In genomic region chr11:16111690-16112089, GRCh38 we compare ENCODE assay signal across 20 cellular contexts.
DNase-seq lines count a peak whose midpoint lies in the region; ATAC-seq, FAIRE-seq and TF ChIP-seq lines count a peak whose summit lies in the region.
"Had no signal": no experiment of that assay in that cellular context is flagged by ENCODE, and none has a peak within 500 bp of the region (broad histone marks: within the 10 kb centered on the region; RNA-seq: fewer than 3 reads in every experiment).

No MANE protein-coding gene starts in this region.

- no peak overlapping the region for H2AK5ac ChIP-seq in H1 (ENCODE audit: low read depth, low read length)

- peaks cover 31% of the 10 kb centered on the region for H3K4me1 Mint-ChIP-seq in Caco-2 (ENCODE audit: low read depth, unreplicated experiment)
- H3K4me1 Mint-ChIP-seq: activated naive CD8-positive, alpha-beta T cell treated with anti-CD3 and anti-CD28 coated beads, Interleukin-2, amount 10 ng/mL, durations not matched to agents 7 days and 5 days; naive B cell had no signal

- H3K79me2 ChIP-seq in H1 (ENCODE audit: control insufficient read depth in 1 of 2, insufficient read depth in 2 of 2, low read length in 2 of 2) = no peaks in the 10 kb centered on the region

- POLR2A ChIA-PET in H1 (lab: Charles Lee; ENCODE audit: partially characterized antibody) (no interaction called here), Caco-2 (lab: Charles Lee) (no interaction called here)

- CTCF ChIA-PET in H1 (lab: Charles Lee; ENCODE audit: partially characterized antibody) = interaction anchor here (0.9 to 1.6 kb wide), 2 partner anchors 11 to 285 kb away, joined by 3 read pairs; no protein-coding TSS in a partner anchor
- CTCF ChIA-PET in Caco-2 (lab: Charles Lee) = interaction anchor here (1.1 kb wide), 1 partner anchor 14 kb away, joined by 3 read pairs; no protein-coding TSS in a partner anchor

- H2AFZ ChIP-seq in H1 (ENCODE audit: low read length) = peak overlapping the region; percentile 47; the same call in 1 of the 2 replicates

- no peaks in the 10 kb centered on the region for H3K27me3 Mint-ChIP-seq in Caco-2 (ENCODE audit: insufficient read depth, unreplicated experiment)
- H3K27me3 Mint-ChIP-seq: activated CD4-positive, alpha-beta memory T cell treated with anti-CD3 and anti-CD28 coated beads for 36 hours; activated naive CD8-positive, alpha-beta T cell treated with anti-CD3 and anti-CD28 coated beads, Interleukin-2, amount 10 ng/mL, durations not matched to agents 7 days and 5 days; naive B cell had no signal

- H3K18ac ChIP-seq in H1 (ENCODE audit: extremely low read depth, low read length) = no peak overlapping the region

- no peak overlapping the region for H2BK12ac ChIP-seq in H1 (ENCODE audit: low read depth, low read length)

- no peak overlapping the region for H3K56ac ChIP-seq in H1 (replicated peaks; ENCODE audit: insufficient read length, low read depth, low read length)

- H3K79me1 ChIP-seq in H1 (ENCODE audit: low read depth, low read length) = no peaks in the 10 kb centered on the region

- TF ChIP-seq POLR2A in H1 (IDR thresholded peaks at IDR 0.05; ENCODE audit: control extremely low read depth in 1 of 2, low read depth in 2 of 2, low read length in 2 of 2) = no peak

- H3K36me3 ChIP-seq in H1 (ENCODE audit: control insufficient read depth in 2 of 4, insufficient read depth in 4 of 4, low read length in 3 of 4) (no peaks in the 10 kb centered on the region), Caco-2 (ENCODE audit: control insufficient read depth, insufficient read depth, low read length) (no peaks in the 10 kb centered on the region; the same call in none of the 2 replicates)
- H3K36me3 ChIP-seq: cardiac muscle cell, heart right ventricle, left lung, vagina had no signal

- H3K9me3 Mint-ChIP-seq in Caco-2 (ENCODE audit: unreplicated experiment) = peaks cover 1% of the 10 kb centered on the region
- H3K9me3 Mint-ChIP-seq: activated naive CD8-positive, alpha-beta T cell treated with anti-CD3 and anti-CD28 coated beads, Interleukin-2, amount 10 ng/mL, durations not matched to agents 7 days and 5 days; activated T-cell treated with anti-CD3 and anti-CD28 coated beads, Interleukin-2, amount 50 U/mL, for 72 hours had no signal

- BruUV-seq in Caco-2 (replicated peaks; lab: Mats Ljungman, UMichigan) = no TSS peak

- peaks cover 6% of the 10 kb centered on the region for H3K36me3 Mint-ChIP-seq in Caco-2 (ENCODE audit: insufficient read depth, unreplicated experiment)
- H3K36me3 Mint-ChIP-seq: activated CD4-positive, alpha-beta memory T cell treated with anti-CD3 and anti-CD28 coated beads for 36 hours; activated naive CD8-positive, alpha-beta T cell treated with anti-CD3 and anti-CD28 coated beads, Interleukin-2, amount 10 ng/mL, durations not matched to agents 7 days and 5 days; naive B cell had no signal

- no peaks in the 10 kb centered on the region for H3K9me3 ChIP-seq in H1 (ENCODE audit: insufficient read depth in 2 of 2, low read depth in 1 of 2, low read length in 1 of 2)
- no peaks in the 10 kb centered on the region for H3K9me3 ChIP-seq in Caco-2
- H3K9me3 ChIP-seq: A549, left lung, vagina had no signal

- H3K23ac ChIP-seq in H1 (ENCODE audit: insufficient read length) = no peak overlapping the region

- no peak overlapping the region for H4K5ac ChIP-seq in H1 (ENCODE audit: insufficient read length, low read depth, low read length)

- H2BK15ac ChIP-seq in H1 (ENCODE audit: low read length) = no peak overlapping the region

- intact Hi-C loops in Right ventricle myocardium superior (cut with DNase I) (no loop called here), left cardiac atrium (cut with DNase I) (no loop called here), sciatic nerve (cut with DNase I) (no loop called here), Caco-2 (cut with micrococcal nuclease; ENCODE audit: unreplicated experiment) (no loop called here)

- no peak overlapping the region for H4K91ac ChIP-seq in H1 (replicated peaks; ENCODE audit: insufficient read length, low read length)

- H3K4me3 ChIP-seq in H1 (ENCODE audit: extremely low read depth in 1 of 4, insufficient read depth in 2 of 4, low read depth in 3 of 4, low read length in 4 of 4) = peak overlapping the region in 1 of 4 experiments; percentile 9; a peak in 2 of 8 replicates
- no peak overlapping the region for H3K4me3 ChIP-seq in Caco-2 (ENCODE audit: low read depth, low read length)
- H3K4me3 ChIP-seq: A549, cardiac muscle cell, left lung, vagina had no signal

- H4K20me1 ChIP-seq in H1 (replicated peaks in 1 of 2; ENCODE audit: control insufficient read depth in 1 of 2, insufficient read depth in 2 of 2, low read length in 2 of 2) = no peaks in the 10 kb centered on the region

- H2BK120ac ChIP-seq in H1 (replicated peaks; ENCODE audit: low read depth, low read length) = peak overlapping the region; percentile 65

- H3K27ac ChIP-seq in H1 (ENCODE audit: low read depth, low read length) = no peak overlapping the region
- H3K27ac ChIP-seq: A549, cardiac muscle cell, left lung, vagina had no signal

- TF ChIP-seq RAD21 in H1 (IDR thresholded peaks at IDR 0.05 in 1 of 2, conservative IDR thresholded peaks at IDR 0.05 in 1 of 2; ENCODE audit: low read depth in 2 of 2, low read length in 2 of 2) = no peak

- H3K4me1 ChIP-seq in H1 (replicated peaks in 1 of 4; ENCODE audit: control insufficient read depth in 3 of 4, insufficient read depth in 4 of 4, low read length in 3 of 4) (peaks cover 0 to 7% (median 4%) of the 10 kb centered on the region in 4 experiments; a peak in 5 of 7 replicates), Caco-2 (peaks cover 52% of the 10 kb centered on the region)
- H3K4me1 ChIP-seq: A549, left lung had no signal

- H3K23me2 ChIP-seq in H1 (ENCODE audit: low read depth, low read length) = no peaks in the 10 kb centered on the region

- no peak overlapping the region for H3K27ac Mint-ChIP-seq in Caco-2 (ENCODE audit: unreplicated experiment)
- H3K27ac Mint-ChIP-seq: activated CD4-positive, alpha-beta memory T cell treated with anti-CD3 and anti-CD28 coated beads for 36 hours; activated naive CD8-positive, alpha-beta T cell treated with anti-CD3 and anti-CD28 coated beads, Interleukin-2, amount 10 ng/mL, durations not matched to agents 7 days and 5 days; activated T-cell treated with anti-CD3 and anti-CD28 coated beads, Interleukin-2, amount 50 U/mL, for 72 hours; naive B cell had no signal

- H3K4ac ChIP-seq in H1 (replicated peaks; ENCODE audit: insufficient read length, low read depth, low read length) = no peak overlapping the region

- H2BK5ac ChIP-seq in H1 (ENCODE audit: low read depth, low read length) = no peak overlapping the region

- H2BK20ac ChIP-seq in H1 (ENCODE audit: low read length) = 0 out of 2 replicates have a peak overlapping the region, but pooled peaks have one; percentile 9

- no peak overlapping the region for H3K9ac ChIP-seq in H1 (replicated peaks in 1 of 4; ENCODE audit: extremely low read depth in 1 of 4, low read depth in 3 of 4, low read length in 3 of 4)

- ATAC-seq in Right ventricle myocardium superior (ENCODE audit: poor library complexity) (peak; percentile 15), left cardiac atrium (no peak), left lobe of liver (peak; percentile 64), sciatic nerve (peak; percentile 40), HG03095 (IDR thresholded peaks at IDR 0.05; ENCODE audit: unreplicated experiment) (no peak)
- ATAC-seq: A549; activated T-cell treated with anti-CD3 and anti-CD28 coated beads, Interleukin-2, amount 50 U/mL, for 72 hours; left lung had no signal

- TF ChIP-seq CTCF in H1 (IDR thresholded peaks at IDR 0.05; ENCODE audit: control extremely low read depth in 1 of 3, insufficient read depth in 1 of 3, low read depth in 1 of 3, low read length in 3 of 3) (no peak), Caco-2 (IDR thresholded peaks at IDR 0.05; ENCODE audit: insufficient read depth in 1 of 2, low read depth in 1 of 2, low read length in 1 of 2, severe bottlenecking in 1 of 2, unreplicated experiment in 1 of 2) (no peak)

- TF ChIP-seq EP300 in H1 (IDR thresholded peaks at IDR 0.05; ENCODE audit: borderline replicate concordance in 1 of 2, low read depth in 2 of 2, low read length in 2 of 2) = no peak

- H3K14ac ChIP-seq in H1 (ENCODE audit: insufficient read length) = no peak overlapping the region

- no peak overlapping the region for H4K8ac ChIP-seq in H1 (ENCODE audit: extremely low read depth, insufficient read depth, low read length)

- no peak overlapping the region for H3K4me3 Mint-ChIP-seq in Caco-2 (ENCODE audit: unreplicated experiment)
- H3K4me3 Mint-ChIP-seq: activated CD4-positive, alpha-beta memory T cell treated with anti-CD3 and anti-CD28 coated beads for 36 hours; activated naive CD8-positive, alpha-beta T cell treated with anti-CD3 and anti-CD28 coated beads, Interleukin-2, amount 10 ng/mL, durations not matched to agents 7 days and 5 days; activated T-cell treated with anti-CD3 and anti-CD28 coated beads, Interleukin-2, amount 50 U/mL, for 72 hours had no signal

- no peak for DNase-seq in Right ventricle myocardium superior
- no peak for DNase-seq in left cardiac atrium
- peak; percentile 2 to 46 for DNase-seq in H1 (ENCODE audit: low read depth in 1 of 2, low spot score in 2 of 2)
- DNase-seq in left lobe of liver (ENCODE audit: low spot score) = peak; percentile 64
- DNase-seq in sciatic nerve (ENCODE audit: low spot score) = no peak
- DNase-seq in DMS53 treated with DMSO at 0.1 percent for 48 hours (lab: John Stamatoyannopoulos, UW; ENCODE audit: unreplicated experiment) = no peak
- DNase-seq in Caco-2 = no peak
- DNase-seq: activated CD4-positive, alpha-beta memory T cell treated with anti-CD3 and anti-CD28 coated beads for 36 hours; activated naive CD8-positive, alpha-beta T cell treated with anti-CD3 and anti-CD28 coated beads, Interleukin-2, amount 10 ng/mL, durations not matched to agents 7 days and 5 days; activated T-cell treated with anti-CD3 and anti-CD28 coated beads, Interleukin-2, amount 50 U/mL, for 72 hours; heart right ventricle; Karpas-422; left lung; naive B cell; NCI-H1092 treated with DMSO at 0.1 percent for 48 hours; NK-92 treated with Interleukin-12 subunit alpha and Interleukin-12 subunit beta, amount 100 ng/mL, for 24 hours had no signal

- H3K4me2 ChIP-seq in H1 (ENCODE audit: insufficient read depth in 1 of 2, low read depth in 2 of 2, low read length in 2 of 2) = peak overlapping the region; percentile 25 to 45; a peak in 2 of 4 replicates
- H3K4me2 ChIP-seq: A549 had no signal

- WGBS in H1 (ENCODE audit: extremely low coverage in 1 of 2, insufficient coverage in 1 of 2, insufficient read length in 1 of 2, insufficient replicate concordance in 2 of 2, low coverage in 1 of 2, low lambda C conversion rate in 2 of 2, missing lambda C conversion rate in 1 of 2), 2 experiments = 27% methylated on average over 2 of the region's 2 CpGs; no CpG with 5 or more reads in 1 of the 2 experiments

- peak; percentile 7 for FAIRE-seq in H1 (lab: Jason Lieb, UNC)
- FAIRE-seq: A549 had no signal

- H3K27me3 ChIP-seq in H1 (replicated peaks in 1 of 4; ENCODE audit: control insufficient read depth in 3 of 4, extremely low read depth in 1 of 4, insufficient read depth in 3 of 4, low read length in 3 of 4) = no peaks in the 10 kb centered on the region
- no peaks in the 10 kb centered on the region for H3K27me3 ChIP-seq in Caco-2 (replicated peaks; ENCODE audit: control insufficient read depth, insufficient read depth, low read length)
- H3K27me3 ChIP-seq: heart right ventricle, left lung, vagina had no signal

Comparison
In these comparisons a context has a peak if more than half of its experiments do, and no peak if none do; other contexts are left out.
1. ATAC-seq: peak in Right ventricle myocardium superior (single experiment), left lobe of liver (single experiment) and sciatic nerve (single experiment); none in left cardiac atrium (0 of 2) and HG03095 (single experiment).
2. DNase-seq: peak in H1 (2 of 2) and left lobe of liver (single experiment); none in Right ventricle myocardium superior (single experiment), left cardiac atrium (single experiment), sciatic nerve (single experiment), DMS53 treated with DMSO at 0.1 percent for 48 hours (single experiment) and Caco-2 (0 of 2).